ENCODE assay signal across 22 cellular contexts in the genomic region with DNA sequence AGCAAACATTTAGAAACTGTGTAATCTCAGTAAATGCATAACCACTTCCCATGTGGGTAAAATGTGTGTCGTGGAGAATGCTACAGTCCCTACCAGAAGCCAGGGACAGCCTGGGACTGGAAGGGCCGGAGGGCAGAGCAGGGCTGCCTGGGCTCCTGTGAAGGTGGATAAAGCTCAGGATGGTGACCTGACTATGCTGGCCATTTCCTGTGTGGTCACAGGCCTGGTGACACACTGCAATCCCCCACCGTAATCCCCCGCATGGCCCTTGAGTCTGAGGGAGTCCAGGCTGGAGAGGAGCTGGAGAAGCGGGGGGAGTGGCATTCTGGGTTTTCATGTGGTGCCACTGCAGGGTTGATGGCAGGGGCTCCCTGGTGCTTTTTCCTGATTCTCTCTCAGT.
"Had no signal": no experiment of that assay in that cellular context is flagged by ENCODE, and none has a peak within 500 bp of the region (broad histone marks: within the 10 kb centered on the region; RNA-seq: fewer than 3 reads in every experiment).

No MANE protein-coding gene starts in this region.

- H3K9ac ChIP-seq: KMS-11 had no signal

- H3K36me3 ChIP-seq: SJSA1 had no signal

- H3K27me3 Mint-ChIP-seq: IgD-negative memory B cell had no signal

- H3K4me2 ChIP-seq: KMS-11 had no signal

- ATAC-seq: K562 had no signal

- H3K4me3 Mint-ChIP-seq: IgD-negative memory B cell had no signal

- H3K27me3 ChIP-seq: SJSA1 had no signal

- H3K4me1 ChIP-seq: SJSA1 had no signal

- H3K4me3 ChIP-seq: K562, SJSA1, SK-N-MC had no signal

- H3K4me1 Mint-ChIP-seq: IgD-negative memory B cell had no signal

- H3K27ac ChIP-seq: KMS-11, SJSA1, SK-N-MC had no signal

- DNase-seq: Kasumi-1, NCI-H1092, NCI-H1105 treated with DMSO at 0.1 percent for 48 hours, NCI-H1436, NCI-H187, NCI-H2029, NCI-H2081 treated with DMSO at 0.1 percent for 48 hours, NCI-H2171, NCI-H226, NCI-H446, NCI-H510A, NCI-H524 treated with DMSO at 0.1 percent for 48 hours, NCI-H69, NCI-H774, Right ventricle myocardium superior, RPMI8226, SIG-M5 had no signal

- H3K9me3 ChIP-seq: SJSA1 had no signal
